27 cellular contexts compared by ENCODE assay signal in the genomic region with DNA sequence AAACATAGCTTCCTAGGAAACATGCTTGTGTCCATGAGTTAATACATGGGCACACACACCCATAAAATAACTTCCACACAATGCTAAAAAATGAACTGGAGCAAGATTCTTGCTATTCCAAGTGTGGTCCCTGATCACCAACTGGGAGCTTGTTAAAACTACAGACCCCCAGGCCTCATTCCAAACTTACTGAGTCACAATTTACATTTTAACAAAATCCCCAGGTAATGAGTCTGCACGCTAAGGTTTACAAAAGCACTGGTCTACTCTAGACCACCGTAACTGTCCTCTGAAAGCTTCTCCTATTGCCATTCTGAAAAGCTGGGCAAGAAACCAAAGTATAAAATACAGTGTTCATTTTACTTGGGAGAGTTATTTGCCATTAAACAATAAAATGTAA. TPM values are rescaled to one million over a fixed set of nuclear protein-coding genes. Genes with fewer than 3 reads are reported as not detected.
DNase-seq lines count a peak whose midpoint lies in the region; ATAC-seq, FAIRE-seq and TF ChIP-seq lines count a peak whose summit lies in the region.
"Had no signal": no experiment of that assay in that cellular context is flagged by ENCODE, and none has a peak within 500 bp of the region (broad histone marks: within the 10 kb centered on the region; RNA-seq: fewer than 3 reads in every experiment).

No MANE protein-coding gene starts in this region.

- no peaks in the 10 kb centered on the region for H3K27me3 Mint-ChIP-seq in astrocyte (ENCODE audit: low read depth, unreplicated experiment)
- H3K27me3 Mint-ChIP-seq: activated CD8-positive, alpha-beta T cell treated with anti-CD3 and anti-CD28 coated beads for 36 hours had no signal

- no peaks in the 10 kb centered on the region for H3K9me3 ChIP-seq in HUES6 (ENCODE audit: control insufficient read depth, insufficient read depth, low read depth, low read length)
- no peaks in the 10 kb centered on the region for H3K9me3 ChIP-seq in astrocyte (ENCODE audit: insufficient read depth, low read depth, low read length)
- no peaks in the 10 kb centered on the region for H3K9me3 ChIP-seq in keratinocyte (ENCODE audit: control insufficient read depth, low read depth, low read length)
- H3K9me3 ChIP-seq in vagina, result no peaks in the 10 kb centered on the region
- H3K9me3 ChIP-seq: adrenal gland, BLaER1, prostate gland, sigmoid colon, thyroid gland had no signal

- no peaks in the 10 kb centered on the region for H3K27me3 ChIP-seq in HUES6 (ENCODE audit: control insufficient read depth, insufficient read depth, low read length)
- H3K27me3 ChIP-seq in astrocyte (ENCODE audit: insufficient read depth, low read length), result no peaks in the 10 kb centered on the region
- no peaks in the 10 kb centered on the region for H3K27me3 ChIP-seq in keratinocyte (ENCODE audit: control insufficient read depth, extremely low read depth, insufficient read depth, low read length)
- H3K27me3 ChIP-seq in vagina, result no peaks in the 10 kb centered on the region
- H3K27me3 ChIP-seq: adrenal gland, BLaER1, sigmoid colon, thyroid gland had no signal

- dilution Hi-C loops in keratinocyte (cut with MboI; ENCODE audit: extremely low pct_ligation_motif_present, low sequenced_read_pairs), result no loop called here

- H3K9me3 Mint-ChIP-seq in astrocyte (ENCODE audit: unreplicated experiment), result peaks cover 2% of the 10 kb centered on the region
- H3K9me3 Mint-ChIP-seq: activated CD8-positive, alpha-beta T cell treated with anti-CD3 and anti-CD28 coated beads for 36 hours; activated naive CD4-positive, alpha-beta T cell treated with anti-CD3 and anti-CD28 coated beads for 36 hours; activated T-helper 1 cell treated with anti-CD3 and anti-CD28 coated beads, Interleukin-12 subunit alpha, Interleukin-12 subunit beta, Interleukin-2, Interleukin-4 antibody, amounts not matched to agents 30 ng/mL and 10 ng/mL and 1 ng/mL, durations not matched to agents 14 hours and 24 hours and 36 hours had no signal

- H4K20me1 ChIP-seq in astrocyte (ENCODE audit: insufficient read depth, low read length), result peaks cover 98% of the 10 kb centered on the region
- H4K20me1 ChIP-seq in keratinocyte (ENCODE audit: control insufficient read depth, extremely low read depth, insufficient read depth, low read length), result peaks cover 51% of the 10 kb centered on the region
- H4K20me1 ChIP-seq: BLaER1 had no signal

- H3K9ac ChIP-seq in HUES6 (ENCODE audit: low read length) (peak overlapping the region; percentile 44), astrocyte (ENCODE audit: low read length) (no peak overlapping the region), keratinocyte (ENCODE audit: control insufficient read depth, extremely low read depth, insufficient read depth, low read length) (no peak overlapping the region)
- H3K9ac ChIP-seq: BLaER1 had no signal

- H3K4me2 ChIP-seq in astrocyte (ENCODE audit: low read length), result peak overlapping the region; percentile 39
- H3K4me2 ChIP-seq in keratinocyte (ENCODE audit: control insufficient read depth, extremely low read depth, insufficient read depth, low read depth, low read length), result peak overlapping the region; percentile 8
- H3K4me2 ChIP-seq: BLaER1 had no signal

- peaks cover 7% of the 10 kb centered on the region for H3K36me3 Mint-ChIP-seq in astrocyte (ENCODE audit: low read depth, unreplicated experiment)

- H3K27ac ChIP-seq in HUES6 (ENCODE audit: low read depth, low read length), result peak overlapping the region; percentile 88
- H3K27ac ChIP-seq in astrocyte (ENCODE audit: low read depth, low read length), result no peak overlapping the region
- no peak overlapping the region for H3K27ac ChIP-seq in keratinocyte (ENCODE audit: control insufficient read depth, insufficient read depth, low read length)
- no peak overlapping the region for H3K27ac ChIP-seq in vagina
- H3K27ac ChIP-seq: adrenal gland, BLaER1, prostate gland, sigmoid colon, thyroid gland had no signal

- H3K36me3 ChIP-seq in HUES6 (ENCODE audit: control insufficient read depth, insufficient read depth, low read length) (peaks cover 6% of the 10 kb centered on the region; the same call in 1 of the 2 replicates), astrocyte (ENCODE audit: insufficient read depth, low read length) (no peaks in the 10 kb centered on the region), keratinocyte (ENCODE audit: control insufficient read depth in 2 of 2, extremely low read depth in 1 of 2, insufficient read depth in 2 of 2, low read length in 2 of 2) (peaks cover 3 to 6% of the 10 kb centered on the region in 2 experiments), vagina (no peaks in the 10 kb centered on the region)
- H3K36me3 ChIP-seq: adrenal gland, BLaER1, prostate gland, sigmoid colon, thyroid gland had no signal

- ATAC-seq in GM18868 (IDR thresholded peaks at IDR 0.05; ENCODE audit: unreplicated experiment), result no peak
- ATAC-seq: activated CD8-positive, alpha-beta T cell treated with anti-CD3 and anti-CD28 coated beads for 36 hours; naive thymus-derived CD4-positive, alpha-beta T cell; Right ventricle myocardium inferior had no signal

- H3K79me2 ChIP-seq in astrocyte (ENCODE audit: insufficient read depth, low read length) (peaks cover 93% of the 10 kb centered on the region), keratinocyte (ENCODE audit: control insufficient read depth, insufficient read depth, low read length) (peaks cover 97% of the 10 kb centered on the region)

- no peak overlapping the region for H3K27ac Mint-ChIP-seq in astrocyte (ENCODE audit: unreplicated experiment)
- H3K27ac Mint-ChIP-seq: activated CD8-positive, alpha-beta T cell treated with anti-CD3 and anti-CD28 coated beads for 36 hours; activated naive CD4-positive, alpha-beta T cell treated with anti-CD3 and anti-CD28 coated beads for 36 hours; activated T-helper 1 cell treated with anti-CD3 and anti-CD28 coated beads, Interleukin-12 subunit alpha, Interleukin-12 subunit beta, Interleukin-2, Interleukin-4 antibody, amounts not matched to agents 30 ng/mL and 10 ng/mL and 1 ng/mL, durations not matched to agents 14 hours and 24 hours and 36 hours; naive thymus-derived CD4-positive, alpha-beta T cell had no signal

- no peak for TF ChIP-seq CTCF in astrocyte (IDR thresholded peaks at IDR 0.05; ENCODE audit: insufficient read depth, low read depth, low read length)
- TF ChIP-seq CTCF in keratinocyte (optimal IDR thresholded peaks at IDR 0.05 in 1 of 3, IDR thresholded peaks at IDR 0.05 in 1 of 3, conservative IDR thresholded peaks at IDR 0.05 in 1 of 3; ENCODE audit: extremely low read depth in 1 of 3, insufficient read depth in 2 of 3, low read length in 3 of 3), result no peak
- no peak for TF ChIP-seq CTCF in vagina (IDR thresholded peaks at IDR 0.05)

- H3K9me1 ChIP-seq in keratinocyte (ENCODE audit: control insufficient read depth, extremely low read depth, insufficient read depth, low read length), result peaks cover 16% of the 10 kb centered on the region

- peaks cover 50% of the 10 kb centered on the region for H3K4me1 Mint-ChIP-seq in astrocyte (ENCODE audit: low read depth, unreplicated experiment)
- H3K4me1 Mint-ChIP-seq: naive thymus-derived CD4-positive, alpha-beta T cell had no signal

- H3K4me3 ChIP-seq in HUES6 (ENCODE audit: low read depth, low read length) (peak overlapping the region; percentile 21; the same call in 1 of the 2 replicates), astrocyte (ENCODE audit: insufficient read depth, low read depth, low read length) (no peak overlapping the region), keratinocyte (ENCODE audit: control insufficient read depth in 2 of 3, extremely low read depth in 1 of 3, insufficient read depth in 2 of 3, low read depth in 1 of 3, low read length in 3 of 3) (no peak overlapping the region), vagina (no peak overlapping the region)
- H3K4me3 ChIP-seq: adrenal gland, BLaER1, prostate gland, sigmoid colon, thyroid gland had no signal

- no peak overlapping the region for H3K4me3 Mint-ChIP-seq in astrocyte (ENCODE audit: unreplicated experiment)
- H3K4me3 Mint-ChIP-seq: activated CD8-positive, alpha-beta T cell treated with anti-CD3 and anti-CD28 coated beads for 36 hours; activated naive CD4-positive, alpha-beta T cell treated with anti-CD3 and anti-CD28 coated beads for 36 hours; activated T-helper 1 cell treated with anti-CD3 and anti-CD28 coated beads, Interleukin-12 subunit alpha, Interleukin-12 subunit beta, Interleukin-2, Interleukin-4 antibody, amounts not matched to agents 30 ng/mL and 10 ng/mL and 1 ng/mL, durations not matched to agents 14 hours and 24 hours and 36 hours; naive thymus-derived CD4-positive, alpha-beta T cell had no signal

- TF ChIP-seq POLR2A in vagina (IDR thresholded peaks at IDR 0.05), result no peak

- H2AFZ ChIP-seq in astrocyte (ENCODE audit: low read depth, low read length) (no peak overlapping the region), keratinocyte (ENCODE audit: control insufficient read depth, low read length) (no peak overlapping the region)

- H3K4me1 ChIP-seq in HUES6 (ENCODE audit: control insufficient read depth, insufficient read depth, low read length) (peaks cover 68% of the 10 kb centered on the region), astrocyte (ENCODE audit: insufficient read depth, low read length) (peaks cover 18% of the 10 kb centered on the region), keratinocyte (ENCODE audit: control insufficient read depth, extremely low read depth, insufficient read depth, low read length) (peaks cover 33% of the 10 kb centered on the region), vagina (peaks cover 5% of the 10 kb centered on the region)
- H3K4me1 ChIP-seq: prostate gland, sigmoid colon, thyroid gland had no signal

- intact Hi-C loops in vagina (cut with DNase I), result loop anchor here (10.0 kb wide), 1 partner anchor 115 kb away; no protein-coding TSS in a partner anchor

- DNase-seq in astrocyte (ENCODE audit: low read depth) (no peak), keratinocyte (ENCODE audit: low read depth, low spot score) (no peak), vagina (ENCODE audit: extremely low spot score in 2 of 2) (no peak), NCI-H1092 (lab: John Stamatoyannopoulos, UW) (no peak), iPS-NIHi7 (ENCODE audit: extremely low spot score) (no peak)
- DNase-seq: activated CD8-positive, alpha-beta memory T cell treated with anti-CD3 and anti-CD28 coated beads, Interleukin-2, amount 50 U/mL, for 48 hours; activated CD8-positive, alpha-beta T cell treated with anti-CD3 and anti-CD28 coated beads for 36 hours; activated naive CD4-positive, alpha-beta T cell treated with anti-CD3 and anti-CD28 coated beads for 36 hours; adrenal gland; DMS 273 treated with DMSO at 0.1 percent for 48 hours; naive thymus-derived CD4-positive, alpha-beta T cell; NCI-H1048; NCI-H187; NCI-H2171; NCI-H524; OCI-M1; sigmoid colon; stimulated activated CD4-positive, alpha-beta T cell treated with anti-CD3 and anti-CD28 coated beads, Interleukin-4, amount 100 ng/mL, for 24 hours; thyroid gland had no signal

- no peak for FAIRE-seq in astrocyte (lab: Jason Lieb, UNC)
- no peak for FAIRE-seq in keratinocyte (lab: Jason Lieb, UNC)
- FAIRE-seq: GM12892 had no signal

RNA-seq across cellular contexts. Expression of a gene that starts 45.4 kb away (rescaled TPM):
- total RNA-seq in astrocyte, result 128 and 162 TPM in 2 replicates
- 8.2 to 21.2 TPM (median 13.7 TPM) in 3 replicates for polyA plus RNA-seq in keratinocyte
- polyA plus RNA-seq in keratinocyte (2011; ENCODE audit: low read depth), result 220 TPM
- 14.8 and 22.0 TPM in 2 replicates for polyA plus RNA-seq in keratinocyte (2011; cell fraction: cytosol; rRNA removed)
- polyA plus RNA-seq in keratinocyte (2011; cell fraction: nucleus; rRNA removed), result 51.5 and 53.8 TPM in 2 replicates
- 49.7 and 116 TPM in 2 replicates for polyA plus RNA-seq in keratinocyte (2012; ENCODE audit: low replicate concordance)
- polyA minus RNA-seq in keratinocyte, result 11.0 to 80.3 TPM (median 54.5 TPM) in 3 replicates
- 11.5 TPM for polyA minus RNA-seq in keratinocyte (2011; cell fraction: cytosol; rRNA and poly(A)+ RNA removed)
- polyA minus RNA-seq in keratinocyte (2011; cell fraction: nucleus; rRNA and poly(A)+ RNA removed), result 37.9 and 101 TPM in 2 replicates
- 9.8 TPM for total RNA-seq in vagina
- total RNA-seq: T-helper 2 cell treated with Interferon-gamma antibody and Interleukin-4, amounts not matched to agents 100 ng/mL and 5 ng/mL, for 36 hours had no signal
- polyA plus RNA-seq: naive thymus-derived CD4-positive, alpha-beta T cell had no signal

Comparison
In these comparisons a context has a peak if more than half of its experiments do, and no peak if none do; other contexts are left out.
1. RNA of a gene that starts 45.4 kb away (total RNA-seq): 128 to 162 TPM in astrocyte; 9.8 TPM in vagina (single experiment); every median in the first group is over 10 times any median in the second.